8 cellular contexts compared by ENCODE assay signal in the genomic region with DNA sequence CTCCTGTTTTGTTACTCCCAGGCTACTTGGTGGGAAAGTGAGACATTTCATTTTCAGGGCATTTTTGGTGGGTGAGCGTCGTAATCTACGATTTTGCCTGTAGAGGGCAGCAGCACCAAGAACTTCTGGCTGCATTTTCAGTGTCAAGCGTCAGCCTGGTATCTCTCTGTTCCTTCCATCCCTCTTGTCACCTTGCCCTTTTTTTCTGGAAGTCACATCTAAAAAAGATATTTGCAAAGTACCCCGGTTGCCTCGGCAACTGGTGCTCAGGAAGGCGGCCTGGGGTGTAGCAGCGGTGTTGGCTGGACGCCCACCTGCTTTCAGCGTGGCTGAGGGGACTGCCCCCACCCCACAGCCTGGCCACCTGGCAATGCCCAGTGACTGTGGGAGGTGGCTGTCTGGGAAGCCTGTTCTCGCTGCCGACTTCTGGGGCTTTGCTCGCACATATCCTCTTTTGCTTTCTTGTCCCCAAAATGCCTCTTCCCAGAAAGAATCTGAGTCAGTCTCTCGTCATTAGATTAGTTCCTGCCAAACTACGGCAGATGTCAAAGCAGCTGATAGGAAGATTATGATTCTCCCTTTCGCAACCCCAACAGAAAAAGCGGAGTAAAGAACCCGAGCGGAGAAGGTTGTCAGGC.
DNase-seq lines count a peak whose midpoint lies in the region; ATAC-seq and TF ChIP-seq lines count a peak whose summit lies in the region.

No MANE protein-coding gene starts in this region.

- no peak overlapping the region for H4K8ac ChIP-seq in IMR-90 (ENCODE audit: low read depth in 2 of 2, low read length in 2 of 2)

- H3K27me3 ChIP-seq in IMR-90 (ENCODE audit: control insufficient read depth, insufficient read depth, low read length) (peaks cover 21% of the 10 kb centered on the region), PC-3 (ENCODE audit: low read length) (peaks cover 18% of the 10 kb centered on the region), parathyroid adenoma (ENCODE audit: control insufficient read depth, insufficient read depth, low read length) (no peaks in the 10 kb centered on the region)

- peak; percentile 63 for TF ChIP-seq RAD21 in IMR-90 (IDR thresholded peaks at IDR 0.05; ENCODE audit: low read length)

- no peak overlapping the region for H3K23ac ChIP-seq in IMR-90 (ENCODE audit: low read depth, low read length)

- H2AK5ac ChIP-seq in IMR-90 (ENCODE audit: low read depth, low read length) = no peak overlapping the region

- H3K14ac ChIP-seq in IMR-90 (replicated peaks; ENCODE audit: low read depth, low read length) = no peak overlapping the region

- CTCF ChIA-PET in IMR-90 (lab: Yijun Ruan, JAX) (no interaction called here), PC-3 (lab: Charles Lee) (interaction anchor here (0.7 kb wide), 1 partner anchor 34 kb away, joined by 3 read pairs; no protein-coding TSS in a partner anchor)

- DNase-seq in DMS153 (lab: John Stamatoyannopoulos, UW) (peak; percentile 35), IMR-90 (peak; percentile 78), PC-3 (peak; percentile 69), glomerular visceral epithelial cell (ENCODE audit: extremely low spot score) (peak; percentile 49), GF-D8 (lab: John Stamatoyannopoulos, UW) (no peak)
- DNase-seq in activated naive CD4-positive, alpha-beta T cell treated with anti-CD3 and anti-CD28 coated beads, Interleukin-2, amount 50 U/mL, for 16 hours = peak; percentile 28

- WGBS in IMR-90 (ENCODE audit: extremely low coverage in 2 of 2, insufficient read length in 1 of 2), 2 experiments = no CpG with 5 or more reads among the region's 19 CpGs

- POLR2A ChIA-PET in IMR-90 (lab: Charles Lee; ENCODE audit: unreplicated experiment) (no interaction called here), PC-3 (lab: Charles Lee; ENCODE audit: unreplicated experiment) (no interaction called here)

- H3K4me3 ChIP-seq in IMR-90 (ENCODE audit: insufficient read depth, low read depth, low read length) (peak overlapping the region; percentile 31), PC-3 (ENCODE audit: low read length) (peak overlapping the region; percentile 61), parathyroid adenoma (ENCODE audit: low read depth, low read length) (no peak overlapping the region)

- H3K27ac ChIP-seq in IMR-90 (ENCODE audit: insufficient read depth, low read length) (no peak overlapping the region), PC-3 (ENCODE audit: low read length) (no peak overlapping the region), parathyroid adenoma (no peak overlapping the region)

- H2AFZ ChIP-seq in IMR-90 (replicated peaks; ENCODE audit: low read length, poor library complexity) (peak overlapping the region; percentile 88), PC-3 (ENCODE audit: low read length) (0 out of 2 replicates have a peak overlapping the region, but pooled peaks have one; percentile 40), parathyroid adenoma (no peak overlapping the region)

- no peak overlapping the region for H4K91ac ChIP-seq in IMR-90 (ENCODE audit: insufficient read depth, low read depth, low read length)

- H4K5ac ChIP-seq in IMR-90 (ENCODE audit: low read depth, low read length) = no peak overlapping the region

- no peaks in the 10 kb centered on the region for H3K79me1 ChIP-seq in IMR-90 (ENCODE audit: low read depth in 1 of 2, low read length in 2 of 2)

- H3F3A ChIP-seq in PC-3 (ENCODE audit: low read length, unreplicated experiment) = no peaks in the 10 kb centered on the region

- peak overlapping the region; percentile 85 for H3K4me2 ChIP-seq in IMR-90 (ENCODE audit: low read depth, low read length)
- H3K4me2 ChIP-seq in PC-3 (ENCODE audit: low read length) = peak overlapping the region; percentile 87
- no peak overlapping the region for H3K4me2 ChIP-seq in parathyroid adenoma (ENCODE audit: low read length)

- H3K9me3 ChIP-seq in IMR-90 (ENCODE audit: control insufficient read depth, insufficient read depth, low read length) = no peaks in the 10 kb centered on the region
- no peaks in the 10 kb centered on the region for H3K9me3 ChIP-seq in PC-3 (ENCODE audit: low read length)
- no peaks in the 10 kb centered on the region for H3K9me3 ChIP-seq in parathyroid adenoma (ENCODE audit: control insufficient read depth, low read length)

- peak; percentile 80 for TF ChIP-seq CTCF in IMR-90 (conservative IDR thresholded peaks at IDR 0.05; ENCODE audit: low read depth, low read length)
- TF ChIP-seq CTCF in PC-3 (conservative IDR thresholded peaks at IDR 0.05; ENCODE audit: low read depth, low read length) = peak; percentile 73
- peak; percentile 47 for TF ChIP-seq CTCF in parathyroid adenoma (IDR thresholded peaks at IDR 0.05)

- H3K56ac ChIP-seq in IMR-90 (ENCODE audit: extremely low read depth, insufficient read depth, low read length) = no peak overlapping the region

- intact Hi-C loops in IMR-90 (cut with micrococcal nuclease) = loop anchor here (1.0 to 5.0 kb wide), 2 partner anchors 149 to 429 kb away; no protein-coding TSS in a partner anchor
- intact Hi-C loops in PC-3 (cut with micrococcal nuclease) = loop anchor here (1.0 to 10.0 kb wide), 3 partner anchors 149 to 852 kb away; no protein-coding TSS in a partner anchor

- no peak overlapping the region for H2BK20ac ChIP-seq in IMR-90 (ENCODE audit: low read depth, low read length)

- H3K9ac ChIP-seq in IMR-90 (ENCODE audit: low read depth, low read length) = no peak overlapping the region
- no peak overlapping the region for H3K9ac ChIP-seq in PC-3 (ENCODE audit: low read length)
- H3K9ac ChIP-seq in parathyroid adenoma = no peak overlapping the region

- no peak overlapping the region for H3K18ac ChIP-seq in IMR-90 (ENCODE audit: low read depth, low read length)

- no peak overlapping the region for H3K4ac ChIP-seq in IMR-90 (ENCODE audit: low read depth, low read length)

- H4K20me1 ChIP-seq in IMR-90 (ENCODE audit: insufficient read depth, low read length) (no peaks in the 10 kb centered on the region), PC-3 (ENCODE audit: low read length) (no peaks in the 10 kb centered on the region)

- no peaks in the 10 kb centered on the region for H3K9me1 ChIP-seq in IMR-90 (ENCODE audit: insufficient read depth, low read length)

- H2BK120ac ChIP-seq in IMR-90 (ENCODE audit: low read depth, low read length) = no peak overlapping the region

- BruUV-seq in IMR-90 (replicated peaks; lab: Mats Ljungman, UMichigan) (no TSS peak), PC-3 (replicated peaks; lab: Mats Ljungman, UMichigan) (no TSS peak)

- in situ Hi-C loops in IMR-90 (cut with MboI; ENCODE audit: low sequenced_read_pairs) = loop anchor here (25.0 kb wide), 1 partner anchor 419 kb away; no protein-coding TSS in a partner anchor

- no peak for TF ChIP-seq POLR2A in IMR-90 (IDR thresholded peaks at IDR 0.05; ENCODE audit: low read depth, low read length)

- ATAC-seq in GM21526 (IDR thresholded peaks at IDR 0.05; ENCODE audit: low FRiP score, unreplicated experiment) = peak; percentile 65
- peak; percentile 94 for ATAC-seq in IMR-90 (ENCODE audit: low read depth)
- peak; percentile 76 for ATAC-seq in PC-3

- H3K9me2 ChIP-seq in PC-3 (replicated peaks; ENCODE audit: low read length) = no peaks in the 10 kb centered on the region

- H2AK9ac ChIP-seq in IMR-90 (replicated peaks; ENCODE audit: low read depth, low read length, poor library complexity) = peak overlapping the region; percentile 80

- H3K4me1 ChIP-seq in IMR-90 (ENCODE audit: control insufficient read depth, insufficient read depth, low read length) (no peaks in the 10 kb centered on the region), PC-3 (ENCODE audit: insufficient read depth, low read length) (0 out of 2 replicates have a peak, but pooled peaks cover 8% of the 10 kb centered on the region), parathyroid adenoma (no peaks in the 10 kb centered on the region)

- dilution Hi-C loops in IMR-90 (cut with HindIII; ENCODE audit: low sequenced_read_pairs, unreplicated experiment) = no loop called here

- H2BK5ac ChIP-seq in IMR-90 (ENCODE audit: low read depth, low read length, poor library complexity, severe bottlenecking) = no peak overlapping the region

- H3K36me3 ChIP-seq in IMR-90 (ENCODE audit: control insufficient read depth, insufficient read depth, low read length) (no peaks in the 10 kb centered on the region), PC-3 (ENCODE audit: low read depth, low read length) (no peaks in the 10 kb centered on the region), parathyroid adenoma (ENCODE audit: control insufficient read depth, insufficient read depth, low read length) (no peaks in the 10 kb centered on the region)

- H3K79me2 ChIP-seq in PC-3 (ENCODE audit: low read length) (no peaks in the 10 kb centered on the region), parathyroid adenoma (no peaks in the 10 kb centered on the region)

- no peak overlapping the region for H2BK15ac ChIP-seq in IMR-90 (ENCODE audit: low read depth, low read length)

TF ChIP-seq in IMR-90, 13 proteins besides CTCF, POLR2A, EP300 and RAD21:
- TF ChIP-seq, protein P1, sequence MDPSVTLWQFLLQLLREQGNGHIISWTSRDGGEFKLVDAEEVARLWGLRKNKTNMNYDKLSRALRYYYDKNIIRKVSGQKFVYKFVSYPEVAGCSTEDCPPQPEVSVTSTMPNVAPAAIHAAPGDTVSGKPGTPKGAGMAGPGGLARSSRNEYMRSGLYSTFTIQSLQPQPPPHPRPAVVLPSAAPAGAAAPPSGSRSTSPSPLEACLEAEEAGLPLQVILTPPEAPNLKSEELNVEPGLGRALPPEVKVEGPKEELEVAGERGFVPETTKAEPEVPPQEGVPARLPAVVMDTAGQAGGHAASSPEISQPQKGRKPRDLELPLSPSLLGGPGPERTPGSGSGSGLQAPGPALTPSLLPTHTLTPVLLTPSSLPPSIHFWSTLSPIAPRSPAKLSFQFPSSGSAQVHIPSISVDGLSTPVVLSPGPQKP (IDR thresholded peaks at IDR 0.05; ENCODE audit: borderline replicate concordance, low read depth, low read length) = no peak
- TF ChIP-seq MAFK (IDR thresholded peaks at IDR 0.05; ENCODE audit: low read depth, low read length) (no peak), CHD1 (IDR thresholded peaks at IDR 0.05; ENCODE audit: low read depth, low read length) (no peak), BHLHE40 (IDR thresholded peaks at IDR 0.05; ENCODE audit: low read depth, low read length) (no peak), RFX5 (IDR thresholded peaks at IDR 0.05; ENCODE audit: low read depth, low read length) (no peak), NFE2L2 (IDR thresholded peaks at IDR 0.05; ENCODE audit: low read depth, low read length) (no peak), MAZ (IDR thresholded peaks at IDR 0.05; ENCODE audit: borderline replicate concordance, low read depth, low read length) (no peak), RCOR1 (IDR thresholded peaks at IDR 0.05; ENCODE audit: insufficient replicate concordance, low read length) (no peak), FOS (IDR thresholded peaks at IDR 0.05; ENCODE audit: low read depth, low read length) (no peak), SMC3 (IDR thresholded peaks at IDR 0.05; ENCODE audit: low read depth, low read length) (peak; percentile 53), CEBPB (IDR thresholded peaks at IDR 0.05; ENCODE audit: low read depth, low read length) (peak; percentile 85)
